ENCODE assay signal across 17 cellular contexts in the genomic region with DNA sequence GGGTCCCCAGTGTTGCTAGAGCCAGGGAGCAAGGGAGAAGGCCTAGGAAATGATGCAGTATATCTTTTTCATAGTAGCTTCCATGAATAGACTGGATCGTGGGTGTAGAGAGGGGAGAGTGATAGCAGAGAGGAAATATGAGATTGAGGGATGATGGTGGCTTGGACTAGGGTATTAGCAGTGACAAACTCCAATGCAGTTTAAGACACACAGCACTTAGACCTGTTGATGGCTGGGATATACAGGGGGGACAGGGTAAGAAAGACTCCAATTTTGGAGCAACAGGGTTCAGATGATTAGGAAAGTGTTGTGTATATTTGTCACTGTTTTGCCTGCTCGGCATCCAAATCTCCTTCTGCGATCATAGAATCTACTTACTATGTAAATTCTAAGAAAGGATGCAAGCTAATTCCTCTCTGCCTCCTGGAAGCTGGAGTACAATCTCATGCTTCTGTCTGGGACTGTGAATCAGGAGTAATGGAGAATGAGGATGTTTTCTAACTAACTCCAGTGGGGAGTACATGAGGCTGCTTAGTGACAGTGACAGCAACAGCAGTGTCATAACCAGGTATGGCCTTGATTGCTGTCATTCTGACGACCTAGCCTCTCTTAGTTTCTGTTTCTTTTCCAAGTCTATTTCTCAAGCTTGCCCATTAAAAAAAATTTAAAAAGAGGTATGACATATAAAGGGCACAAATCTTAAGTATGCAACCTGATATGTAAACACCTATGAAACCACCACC. TPM values are rescaled to one million over a fixed set of nuclear protein-coding genes. Genes with fewer than 3 reads are reported as not detected.
DNase-seq lines count a peak whose midpoint lies in the region; ATAC-seq, FAIRE-seq and TF ChIP-seq lines count a peak whose summit lies in the region.
"Had no signal": no experiment of that assay in that cellular context is flagged by ENCODE, and none has a peak within 500 bp of the region (broad histone marks: within the 10 kb centered on the region; RNA-seq: fewer than 3 reads in every experiment).

No MANE protein-coding gene starts in this region.

- no peak for TF ChIP-seq CTCF in Caco-2 (IDR thresholded peaks at IDR 0.05; ENCODE audit: insufficient read depth in 1 of 2, low read depth in 1 of 2, low read length in 1 of 2, severe bottlenecking in 1 of 2, unreplicated experiment in 1 of 2)

- H3K9me3 Mint-ChIP-seq in Caco-2 (ENCODE audit: unreplicated experiment): no peaks in the 10 kb centered on the region

- H3K4me1 ChIP-seq in Caco-2: no peaks in the 10 kb centered on the region
- H3K4me1 ChIP-seq: breast epithelium, stomach had no signal

- peaks cover under 1% of the 10 kb centered on the region for H3K4me1 Mint-ChIP-seq in Caco-2 (ENCODE audit: low read depth, unreplicated experiment)

- ATAC-seq in GM19025 (IDR thresholded peaks at IDR 0.05; ENCODE audit: low read depth, unreplicated experiment) (peak; percentile 50), HG02642 (IDR thresholded peaks at IDR 0.05; ENCODE audit: poor library complexity, unreplicated experiment) (peak; percentile 59), HG03565 (IDR thresholded peaks at IDR 0.05; ENCODE audit: unreplicated experiment) (peak; percentile 54)

- POLR2A ChIA-PET in Caco-2 (lab: Charles Lee): no interaction called here

- CTCF ChIA-PET in Caco-2 (lab: Charles Lee): no interaction called here

- H3K27me3 ChIP-seq in Caco-2 (replicated peaks; ENCODE audit: control insufficient read depth, insufficient read depth, low read length): no peaks in the 10 kb centered on the region
- H3K27me3 ChIP-seq: BLaER1 treated with 17β-estradiol and CSF1 and Interleukin-3, amounts not matched to agents 10 nM and 100 nM; breast epithelium; SJSA1; stomach had no signal

- H3K27me3 Mint-ChIP-seq in Caco-2 (ENCODE audit: insufficient read depth, unreplicated experiment): no peaks in the 10 kb centered on the region

- intact Hi-C loops in Caco-2 (cut with micrococcal nuclease; ENCODE audit: unreplicated experiment): no loop called here

- no peak overlapping the region for H3K4me3 ChIP-seq in Caco-2 (ENCODE audit: low read depth, low read length)
- H3K4me3 ChIP-seq: BLaER1 treated with 17β-estradiol and CSF1 and Interleukin-3, amounts not matched to agents 10 nM and 100 nM; breast epithelium; SJSA1; stomach had no signal

- H3K9me3 ChIP-seq in Caco-2: no peaks in the 10 kb centered on the region
- H3K9me3 ChIP-seq: BLaER1 treated with 17β-estradiol and CSF1 and Interleukin-3, amounts not matched to agents 10 nM and 100 nM; breast epithelium; SJSA1; stomach had no signal

- H3K27ac Mint-ChIP-seq in Caco-2 (ENCODE audit: unreplicated experiment): no peak overlapping the region

- no peaks in the 10 kb centered on the region for H3K36me3 ChIP-seq in Caco-2 (ENCODE audit: control insufficient read depth, insufficient read depth, low read length)
- H3K36me3 ChIP-seq: BLaER1 treated with 17β-estradiol and CSF1 and Interleukin-3, amounts not matched to agents 10 nM and 100 nM; breast epithelium; SJSA1; stomach; WERI-Rb-1 had no signal

- BruUV-seq in Caco-2 (replicated peaks; lab: Mats Ljungman, UMichigan): no TSS peak

- DNase-seq in GM12892 (ENCODE audit: insufficient read length): peak; percentile 8
- no peak for DNase-seq in SIG-M5 (lab: John Stamatoyannopoulos, UW)
- no peak for DNase-seq in NCI-H2081 treated with DMSO at 0.1 percent for 48 hours (lab: John Stamatoyannopoulos, UW)
- no peak for DNase-seq in iPS-NIHi11 (ENCODE audit: low spot score)
- no peak for DNase-seq in Caco-2
- DNase-seq: GDM1; NCI-H510A treated with DMSO at 0.1 percent for 48 hours; posterior cingulate gyrus; stimulated activated CD4-positive, alpha-beta T cell treated with anti-CD3 and anti-CD28 coated beads, Interleukin-2, amount 100 ng/mL, for 48 hours; stomach; WERI-Rb-1 had no signal

- H3K36me3 Mint-ChIP-seq in Caco-2 (ENCODE audit: insufficient read depth, unreplicated experiment): peaks cover 18% of the 10 kb centered on the region

- no peak for TF ChIP-seq POLR2A in GM12892 (IDR thresholded peaks at IDR 0.05; ENCODE audit: low read depth, low read length)

- peak; percentile 80 for FAIRE-seq in GM12892 (lab: Jason Lieb, UNC)

- no peak overlapping the region for H3K4me3 Mint-ChIP-seq in Caco-2 (ENCODE audit: unreplicated experiment)

RNA-seq across cellular contexts. Expression of a gene that starts 47.5 kb away (rescaled TPM):
- 1.6 TPM for polyA plus RNA-seq in GM12892 (2012; ENCODE audit: missing spikeins)
- 19.1 and 19.9 TPM in 2 replicates for total RNA-seq in Caco-2 (2022)
